8 cellular contexts compared by ENCODE assay signal in the genomic region with DNA sequence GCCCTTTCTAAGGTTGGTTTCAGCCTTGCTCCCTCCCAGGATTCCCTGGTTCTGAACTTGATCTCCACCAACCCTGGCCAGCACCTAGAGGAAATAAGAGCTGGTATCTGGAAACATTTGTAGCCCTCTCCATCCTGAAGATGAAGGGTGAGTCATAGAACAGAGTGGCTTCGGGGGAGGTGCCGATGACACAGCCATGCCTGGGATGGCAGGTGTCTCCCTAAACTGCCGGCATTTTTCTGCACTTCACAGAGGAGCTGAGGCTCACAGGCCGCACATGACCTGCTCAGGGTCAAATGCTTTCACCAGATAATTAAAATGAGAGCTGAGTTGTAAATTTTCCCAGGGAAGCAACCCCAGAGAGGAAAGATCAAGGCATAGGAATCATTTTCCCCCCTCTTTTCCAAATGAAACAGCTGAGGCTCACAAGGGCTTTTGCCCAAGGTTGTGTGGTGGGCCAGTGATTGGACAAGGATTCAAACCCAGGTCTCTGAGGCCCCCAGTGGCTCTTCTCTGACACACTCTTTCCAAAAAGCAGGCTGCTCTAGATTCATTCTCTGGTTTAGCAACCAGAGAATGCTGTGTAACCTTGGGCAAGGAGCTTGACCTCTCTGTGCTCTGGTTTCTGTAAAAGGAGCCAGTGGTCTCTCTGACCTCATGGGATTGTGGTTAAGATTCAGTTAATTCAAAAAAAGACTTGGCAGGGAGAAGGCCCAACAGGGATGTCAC. TPM values are rescaled to one million over a fixed set of nuclear protein-coding genes. Genes with fewer than 3 reads are reported as not detected.
A peak's percentile ranks its signal among the peaks of the same experiment; 100 is the strongest.
DNase-seq lines count a peak whose midpoint lies in the region; FAIRE-seq and TF ChIP-seq lines count a peak whose summit lies in the region.

No MANE protein-coding gene starts in this region.

- H3K9me3 Mint-ChIP-seq in chondrocyte (ENCODE audit: low read depth), result no peaks in the 10 kb centered on the region

- no peak overlapping the region for H3K27ac ChIP-seq in muscle layer of colon (ENCODE audit: low read depth, low read length)

- peaks cover 36% of the 10 kb centered on the region for H3K27me3 ChIP-seq in NT2/D1 (ENCODE audit: insufficient read depth, insufficient read length)
- H3K27me3 ChIP-seq in muscle layer of colon (ENCODE audit: control insufficient read depth in 1 of 2, insufficient read depth in 2 of 2, low read length in 2 of 2), result no peaks in the 10 kb centered on the region

- peak overlapping the region; percentile 79 for H3K27ac Mint-ChIP-seq in chondrocyte (ENCODE audit: unreplicated experiment)

- DNase-seq in DMS 273 (lab: John Stamatoyannopoulos, UW; ENCODE audit: unreplicated experiment), result peak; percentile 62
- no peak for DNase-seq in DMS 273 treated with DMSO at 0.1 percent for 48 hours (lab: John Stamatoyannopoulos, UW)
- no peak for DNase-seq in NT2/D1 (ENCODE audit: low read depth, low spot score)
- DNase-seq in chondrocyte (ENCODE audit: low spot score), result no peak
- DNase-seq in urothelium cell line (ENCODE audit: low spot score), result peak; percentile 11
- DNase-seq in NCI-H2081 treated with DMSO at 0.1 percent for 48 hours (lab: John Stamatoyannopoulos, UW), result no peak
- DNase-seq in NK-92 (lab: John Stamatoyannopoulos, UW; ENCODE audit: unreplicated experiment), result no peak

- peaks cover 2% of the 10 kb centered on the region for H3K36me3 Mint-ChIP-seq in chondrocyte (ENCODE audit: low read depth)

- no peak for TF ChIP-seq CTCF in chondrocyte (IDR thresholded peaks at IDR 0.05)

- H3K4me3 Mint-ChIP-seq in chondrocyte (ENCODE audit: unreplicated experiment), result peak overlapping the region; percentile 77

- peaks cover 5% of the 10 kb centered on the region for H3K4me1 ChIP-seq in NT2/D1 (ENCODE audit: insufficient read depth, insufficient read length)
- peaks cover 13% of the 10 kb centered on the region for H3K4me1 ChIP-seq in muscle layer of colon (ENCODE audit: insufficient read depth, low read length)

- H3K4me1 Mint-ChIP-seq in chondrocyte (ENCODE audit: low read depth), result peaks cover 28% of the 10 kb centered on the region

- peaks cover 38% of the 10 kb centered on the region for H3K36me3 ChIP-seq in NT2/D1 (ENCODE audit: insufficient read depth, insufficient read length, low read length)
- peaks cover 7% of the 10 kb centered on the region for H3K36me3 ChIP-seq in muscle layer of colon (ENCODE audit: insufficient read depth, low read length)

- H3K4me3 ChIP-seq in NT2/D1 (ENCODE audit: insufficient read length, low read depth), result peak overlapping the region; percentile 12
- H3K4me3 ChIP-seq in muscle layer of colon (ENCODE audit: low read depth in 1 of 2, low read length in 2 of 2), result peak overlapping the region in 1 of 2 donors; percentile 51

- no peaks in the 10 kb centered on the region for H3K27me3 Mint-ChIP-seq in chondrocyte (ENCODE audit: low read depth)

- peak overlapping the region; percentile 73 for H3K9ac ChIP-seq in NT2/D1 (ENCODE audit: insufficient read length, low read depth)
- H3K9ac ChIP-seq in muscle layer of colon (ENCODE audit: low read length), result peak overlapping the region; percentile 12

- FAIRE-seq in urothelium cell line (lab: Jason Lieb, UNC), result no peak

- H3K9me3 ChIP-seq in NT2/D1 (ENCODE audit: insufficient read depth, low read length), result no peaks in the 10 kb centered on the region
- no peaks in the 10 kb centered on the region for H3K9me3 ChIP-seq in muscle layer of colon (ENCODE audit: low read length)

RNA-seq across cellular contexts. Expression of a gene that starts 1.2 kb away (rescaled TPM):
- 8.2 to 13.0 TPM (median 8.9 TPM) in 3 replicates for total RNA-seq in chondrocyte

RNA-seq across cellular contexts. Expression of a gene that starts 29.2 kb away (rescaled TPM):
- total RNA-seq in chondrocyte, result 24.6 to 36.1 TPM (median 26.8 TPM) in 3 replicates

RNA-seq across cellular contexts. Expression of a gene that starts 29.3 kb away (rescaled TPM):
- 63.8 to 87.4 TPM (median 66.4 TPM) in 3 replicates for total RNA-seq in chondrocyte

Comparison
In these comparisons a context has a peak if more than half of its experiments do, and no peak if none do; other contexts are left out.
1. DNase-seq: peak in DMS 273 (single experiment) and urothelium cell line (single experiment); none in DMS 273 treated with DMSO at 0.1 percent for 48 hours (single experiment), NT2/D1 (single experiment), chondrocyte (single experiment), NCI-H2081 treated with DMSO at 0.1 percent for 48 hours (single experiment) and NK-92 (single experiment).